In genomic region chr16:29653436-29653835, GRCh38 we compare ENCODE assay signal across 1 cellular context.
TF ChIP-seq lines count a peak whose summit lies in the region.

No MANE protein-coding gene starts in this region.

TF ChIP-seq in GM23338, 12 proteins besides CTCF, POLR2A, EP300 and RAD21 (continued from another document):
- TF ChIP-seq ZNF462 (CRISPR knock-in tag; IDR thresholded peaks at IDR 0.05) (no peak), NANOG (IDR thresholded peaks at IDR 0.05; ENCODE audit: borderline replicate concordance) (no peak), ZNF331 (CRISPR knock-in tag; IDR thresholded peaks at IDR 0.05; ENCODE audit: low read depth) (no peak)
